ENCODE assay signal across 13 cellular contexts in the genomic region with DNA sequence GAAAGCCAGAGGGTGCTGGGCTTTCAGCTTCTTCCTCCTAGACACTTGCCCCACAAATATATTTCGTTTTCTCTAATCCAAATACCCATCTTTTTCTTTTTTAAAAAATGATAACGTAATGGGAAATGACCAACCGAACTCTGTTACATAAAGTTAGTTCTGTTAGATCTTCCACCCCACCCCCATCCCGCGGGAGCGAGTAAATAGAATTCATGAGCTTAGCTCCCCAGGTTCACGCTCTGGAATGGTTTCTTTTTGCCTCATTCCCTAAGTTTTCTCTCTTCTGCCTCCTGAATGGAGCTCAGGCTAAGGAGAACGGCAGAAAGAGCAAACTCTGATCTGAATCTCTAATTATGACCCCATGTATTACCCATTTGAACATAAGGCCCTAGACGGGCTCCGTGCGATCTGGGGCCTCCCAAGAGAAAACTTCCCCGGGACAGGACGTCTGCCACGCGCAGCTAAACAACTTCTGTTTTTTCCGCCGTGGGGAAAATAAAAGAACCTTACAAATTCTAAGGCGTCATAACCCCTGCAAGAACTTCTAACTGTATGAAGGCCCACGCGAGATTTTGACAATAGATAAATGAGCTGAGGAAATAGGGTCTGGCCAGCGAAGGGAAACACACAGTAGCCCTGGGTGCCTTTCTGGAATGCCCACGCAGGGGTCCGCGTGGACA. TPM values are rescaled to one million over a fixed set of nuclear protein-coding genes. Genes with fewer than 3 reads are reported as not detected.
DNase-seq lines count a peak whose midpoint lies in the region; TF ChIP-seq lines count a peak whose summit lies in the region.
"Had no signal": no experiment of that assay in that cellular context is flagged by ENCODE, and none has a peak within 500 bp of the region (broad histone marks: within the 10 kb centered on the region; RNA-seq: fewer than 3 reads in every experiment).

No MANE protein-coding gene starts in this region.

- H3K4me1 ChIP-seq in OCI-LY7 (ENCODE audit: insufficient read depth, low read length, poor library complexity, severe bottlenecking) = no peaks in the 10 kb centered on the region

- H3K36me3 Mint-ChIP-seq in HFFc6 (ENCODE audit: low read depth) (peaks cover 22% of the 10 kb centered on the region), endothelial cell (ENCODE audit: low read depth, unreplicated experiment) (peaks cover 44% of the 10 kb centered on the region)

- H3K4me3 ChIP-seq in OCI-LY7 (ENCODE audit: low read depth, low read length, poor library complexity, severe bottlenecking) = no peak overlapping the region

- H3K27ac Mint-ChIP-seq in HFFc6 = peak overlapping the region; percentile 96
- peak overlapping the region; percentile 94 for H3K27ac Mint-ChIP-seq in endothelial cell (ENCODE audit: unreplicated experiment)

- CTCF ChIA-PET in OCI-LY7 (lab: Charles Lee; ENCODE audit: unreplicated experiment) = no interaction called here

- intact Hi-C loops in OCI-LY7 (cut with micrococcal nuclease; ENCODE audit: unreplicated experiment) = no loop called here

- BruUV-seq in OCI-LY7 (replicated peaks; lab: Mats Ljungman, UMichigan) = no TSS peak

- H3K27me3 Mint-ChIP-seq in HFFc6 (ENCODE audit: insufficient read depth) = peaks cover 13% of the 10 kb centered on the region
- peaks cover 48% of the 10 kb centered on the region for H3K27me3 Mint-ChIP-seq in endothelial cell (ENCODE audit: unreplicated experiment)

- no peaks in the 10 kb centered on the region for H3K9me2 ChIP-seq in OCI-LY7 (ENCODE audit: insufficient read depth, low read length)

- H3K4me3 Mint-ChIP-seq in HFFc6 (peak overlapping the region; percentile 98), endothelial cell (ENCODE audit: unreplicated experiment) (peak overlapping the region; percentile 99)

- no peak for TF ChIP-seq POLR2A in erythroblast (IDR thresholded peaks at IDR 0.05; ENCODE audit: low read length)

- POLR2A ChIA-PET in OCI-LY7 (lab: Charles Lee) = no interaction called here

- H3K27ac ChIP-seq in OCI-LY7 (ENCODE audit: low read depth, low read length, poor library complexity, severe bottlenecking) = no peak overlapping the region
- H3K27ac ChIP-seq: ascending aorta, esophagus squamous epithelium had no signal

- H3K4me1 Mint-ChIP-seq in HFFc6 (ENCODE audit: low read depth) (peaks cover 45% of the 10 kb centered on the region), endothelial cell (ENCODE audit: unreplicated experiment) (peaks cover 70% of the 10 kb centered on the region)

- TF ChIP-seq CTCF in HFFc6 (IDR thresholded peaks at IDR 0.05) (no peak), endothelial cell (IDR thresholded peaks at IDR 0.05; ENCODE audit: unreplicated experiment) (no peak), OCI-LY7 (conservative IDR thresholded peaks at IDR 0.05; ENCODE audit: low read length) (no peak)

- no peaks in the 10 kb centered on the region for H3K9me3 ChIP-seq in OCI-LY7 (ENCODE audit: low read length)
- H3K9me3 ChIP-seq: ascending aorta had no signal

- no peak overlapping the region for H3K4me2 ChIP-seq in OCI-LY7 (ENCODE audit: low read length)

- H2AFZ ChIP-seq in OCI-LY7 (ENCODE audit: low read length) = no peak overlapping the region

- DNase-seq in EL = peak; percentile 50
- DNase-seq in HFFc6 = no peak
- DNase-seq in endothelial cell (ENCODE audit: low spot score) = no peak
- peak; percentile 5 for DNase-seq in pons (ENCODE audit: low spot score)
- DNase-seq in OCI-LY7 (ENCODE audit: low spot score) = no peak
- DNase-seq in NCI-H1092 treated with DMSO at 0.1 percent for 48 hours (lab: John Stamatoyannopoulos, UW) = no peak
- no peak for DNase-seq in erythroblast (lab: John Stamatoyannopoulos, UW)
- DNase-seq: activated CD8-positive, alpha-beta memory T cell treated with anti-CD3 and anti-CD28 coated beads for 24 hours; esophagus squamous epithelium; kidney glomerular epithelial cell; NCI-H510A treated with DMSO at 0.1 percent for 48 hours had no signal

- H4K20me1 ChIP-seq in OCI-LY7 (ENCODE audit: insufficient read depth, low read length) = no peaks in the 10 kb centered on the region

- H3K36me3 ChIP-seq in OCI-LY7 (ENCODE audit: insufficient read depth, low read length) = no peaks in the 10 kb centered on the region
- H3K36me3 ChIP-seq: ascending aorta, esophagus squamous epithelium had no signal

- H3K79me2 ChIP-seq in OCI-LY7 (ENCODE audit: insufficient read depth, low read depth, low read length) = no peaks in the 10 kb centered on the region

- H3K9me3 Mint-ChIP-seq in HFFc6 = peaks cover 6% of the 10 kb centered on the region; the same call in 1 of the 2 replicates
- H3K9me3 Mint-ChIP-seq in endothelial cell (ENCODE audit: unreplicated experiment) = no peaks in the 10 kb centered on the region

RNA-seq across cellular contexts. Expression of gene TBX15, which starts 2.4 kb away (rescaled TPM):
- total RNA-seq in HFFc6 (2021; fragmentation: NEBNext Ultra II Directional; extraction: Animal tissue kit (Norgen Biotek cat#: 25700)) = 10 to 100 TPM in 3 of 6 experiments, 1 to 10 TPM in 3; 5.3 to 12.2 (median 10.0) TPM
- total RNA-seq in endothelial cell (ENCODE audit: unreplicated experiment) = 38.0 TPM
- 0.22 TPM in 1 of 2 replicates, not detected in the other for total RNA-seq in OCI-LY7 (2014; rRNA removed; shearing (Covaris generic))
- not detected in 2 replicates for total RNA-seq in OCI-LY7 (2022)
- total RNA-seq: pulmonary artery endothelial cell had no signal

Comparison
In these comparisons a context has a peak if more than half of its experiments do, and no peak if none do; other contexts are left out.
1. DNase-seq: peak in EL (single experiment) and pons (single experiment); none in HFFc6 (single experiment), endothelial cell (single experiment), OCI-LY7 (single experiment), NCI-H1092 treated with DMSO at 0.1 percent for 48 hours (single experiment) and erythroblast (0 of 2).
2. RNA of gene TBX15, which starts 2.4 kb away (total RNA-seq): 38.0 TPM in endothelial cell (single experiment) and 5.3 to 12.2 TPM in HFFc6; 0.22 TPM in OCI-LY7; every median in the first group is over 4 times any median in the second.